ENCODE assay signal across 8 cellular contexts in the genomic region with DNA sequence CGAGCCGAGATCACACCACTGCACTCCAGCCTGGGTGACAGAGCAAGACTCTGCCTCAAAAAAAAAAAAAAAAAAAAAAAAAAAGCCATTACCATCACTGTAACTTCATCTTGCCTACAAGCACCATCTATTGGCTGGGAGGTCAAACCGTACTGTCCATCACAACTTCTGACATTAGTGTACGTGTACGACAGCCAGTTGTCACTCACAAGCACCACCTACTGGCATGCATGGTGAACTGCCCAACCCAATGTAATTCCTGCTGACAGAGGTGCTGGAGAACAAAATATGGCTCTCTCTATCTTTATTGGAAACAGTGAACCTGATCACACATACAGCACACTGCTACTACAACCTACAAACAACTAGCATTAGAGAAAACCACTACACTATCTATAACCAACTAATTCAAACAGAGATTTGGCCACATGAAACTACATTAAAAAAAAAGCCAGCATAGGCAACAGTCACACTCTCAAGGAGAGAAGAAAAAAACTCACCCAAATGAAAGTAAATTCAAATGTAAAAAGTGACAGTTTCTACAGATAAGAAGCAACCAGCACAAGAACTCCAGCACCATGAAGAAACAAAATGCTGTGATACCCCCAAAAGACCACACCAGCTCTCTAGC.
DNase-seq lines count a peak whose midpoint lies in the region; ATAC-seq and TF ChIP-seq lines count a peak whose summit lies in the region.

No MANE protein-coding gene starts in this region.

- H3K27ac ChIP-seq in OCI-LY1 (ENCODE audit: low read depth, low read length, poor library complexity, severe bottlenecking): no peak overlapping the region

- ATAC-seq in GM18873 (IDR thresholded peaks at IDR 0.05; ENCODE audit: low FRiP score, unreplicated experiment) (peak; percentile 90), HG02943 (IDR thresholded peaks at IDR 0.05; ENCODE audit: low read depth, unreplicated experiment) (peak; percentile 89)

- no peaks in the 10 kb centered on the region for H3K79me2 ChIP-seq in OCI-LY1 (ENCODE audit: insufficient read depth, low read length)

- H3K9me3 ChIP-seq in OCI-LY1 (ENCODE audit: low read length): no peaks in the 10 kb centered on the region

- DNase-seq in D341Med (ENCODE audit: low spot score): peak; percentile 44
- no peak for DNase-seq in fibroblast of the aortic adventitia (ENCODE audit: low read depth)
- no peak for DNase-seq in NCI-H1048 (lab: John Stamatoyannopoulos, UW)
- DNase-seq in G401 (ENCODE audit: low spot score): no peak
- DNase-seq in NCI-H774 (lab: John Stamatoyannopoulos, UW): no peak

- H3K4me2 ChIP-seq in OCI-LY1 (ENCODE audit: low read length): no peak overlapping the region

- H3K9ac ChIP-seq in OCI-LY1 (ENCODE audit: low read length): no peak overlapping the region

- H4K20me1 ChIP-seq in OCI-LY1 (ENCODE audit: insufficient read depth, low read length): no peaks in the 10 kb centered on the region

- in situ Hi-C loops in G401 (cut with HindIII; ENCODE audit: low sequenced_read_pairs): no loop called here

- no peaks in the 10 kb centered on the region for H3K9me2 ChIP-seq in OCI-LY1 (ENCODE audit: low read depth, low read length)

- H2AFZ ChIP-seq in OCI-LY1 (ENCODE audit: low read length): no peak overlapping the region

- H3K36me3 ChIP-seq in OCI-LY1 (ENCODE audit: insufficient read depth, low read length): no peaks in the 10 kb centered on the region

- H3K4me3 ChIP-seq in OCI-LY1 (ENCODE audit: low read depth, low read length, poor library complexity, severe bottlenecking) (no peak overlapping the region), fibroblast of the aortic adventitia (ENCODE audit: low read depth, low read length) (no peak overlapping the region)

- no peaks in the 10 kb centered on the region for H3F3A ChIP-seq in OCI-LY1 (ENCODE audit: insufficient read depth, low read length)

- TF ChIP-seq CTCF in OCI-LY1 (IDR thresholded peaks at IDR 0.05; ENCODE audit: low read length): peak; percentile 77
- peak; percentile 52 for TF ChIP-seq CTCF in fibroblast of the aortic adventitia (IDR thresholded peaks at IDR 0.05; ENCODE audit: insufficient read depth, low read length)

- no peaks in the 10 kb centered on the region for H3K27me3 ChIP-seq in OCI-LY1 (ENCODE audit: insufficient read depth, low read length)

- no peaks in the 10 kb centered on the region for H3K4me1 ChIP-seq in OCI-LY1 (ENCODE audit: insufficient read depth, low read length, severe bottlenecking)
